8 cellular contexts compared by ENCODE assay signal in the genomic region with DNA sequence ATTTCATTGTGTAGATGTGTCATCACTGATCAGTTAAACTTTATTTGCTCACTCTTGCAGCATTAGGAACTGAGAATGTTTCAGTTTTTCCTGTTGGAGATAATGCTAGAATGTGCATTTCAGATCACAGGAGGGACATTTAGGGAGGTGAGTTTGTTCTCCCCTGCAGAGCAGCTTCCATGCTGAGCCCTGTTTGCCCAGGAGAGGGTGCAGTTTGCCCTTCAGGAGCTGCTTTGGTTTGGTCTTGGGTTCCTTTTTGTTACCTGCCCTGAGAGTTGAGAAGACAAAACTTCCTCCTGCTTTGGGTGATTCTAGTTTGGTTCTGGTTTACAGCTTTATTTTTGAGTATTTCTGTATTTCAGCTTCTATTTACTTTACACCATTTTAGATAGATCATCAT. TPM values are rescaled to one million over a fixed set of nuclear protein-coding genes. Genes with fewer than 3 reads are reported as not detected.
DNase-seq lines count a peak whose midpoint lies in the region; ATAC-seq, FAIRE-seq and TF ChIP-seq lines count a peak whose summit lies in the region.

No MANE protein-coding gene starts in this region.

- POLR2A ChIA-PET in HepG2 (lab: Yijun Ruan, JAX) = no interaction called here

- no peak overlapping the region for H3K27ac ChIP-seq in adrenal gland
- H3K27ac ChIP-seq in HepG2 (ENCODE audit: extremely low read length, insufficient read depth, low read length) = no peak overlapping the region
- H3K27ac ChIP-seq in upper lobe of left lung = no peak overlapping the region

- H3K4me1 ChIP-seq in adrenal gland (replicated peaks in 1 of 2) (peaks cover 0 to 4% of the 10 kb centered on the region in 2 donors), HepG2 (ENCODE audit: insufficient read depth, low read length) (no peaks in the 10 kb centered on the region), upper lobe of left lung (peaks cover 3 to 18% (median 12%) of the 10 kb centered on the region in 4 donors)

- H3K4me3 ChIP-seq in adrenal gland (no peak overlapping the region), HepG2 (replicated peaks in 1 of 3; ENCODE audit: insufficient read depth in 1 of 3, low read depth in 2 of 3, low read length in 3 of 3) (no peak overlapping the region), upper lobe of left lung (no peak overlapping the region)

- intact Hi-C loops in adrenal gland (cut with DNase I) (loop anchor here in 1 of 2 donors (5.0 kb wide), 1 partner anchor 38 kb away; no protein-coding TSS in a partner anchor), HepG2 (cut with micrococcal nuclease; ENCODE audit: unreplicated experiment) (loop anchor here (1.0 to 5.0 kb wide), 2 partner anchors 39 to 308 kb away; partner anchors contain the start of gene UGT1A5)

- no peak overlapping the region for H2AFZ ChIP-seq in HepG2 (ENCODE audit: low read length)

- H3K36me3 ChIP-seq in adrenal gland (replicated peaks in 1 of 2) (no peaks in the 10 kb centered on the region), HepG2 (replicated peaks in 1 of 2; ENCODE audit: control insufficient read depth in 1 of 2, insufficient read depth in 2 of 2, low read length in 2 of 2) (peaks cover 0 to 16% of the 10 kb centered on the region in 2 experiments; a peak in 4 of 5 replicates), upper lobe of left lung (peaks cover 0 to 8% (median 6%) of the 10 kb centered on the region in 4 donors)

- no peaks in the 10 kb centered on the region for H4K20me1 ChIP-seq in HepG2 (ENCODE audit: insufficient read depth, low read length)

- TF ChIP-seq CTCF in adrenal gland (IDR thresholded peaks at IDR 0.05) (peak; percentile 14 to 60 (median 48)), HepG2 (CRISPR knock-in tag; IDR thresholded peaks at IDR 0.05) (peak; percentile 69), upper lobe of left lung (IDR thresholded peaks at IDR 0.05) (peak in 5 of 6 experiments; percentile 24 to 69 (median 64))

- DNase-seq in ELR (ENCODE audit: low read depth) (peak; percentile 61), T follicular helper cell (ENCODE audit: low read depth) (peak; percentile 55), adrenal gland (peak in 3 of 7 donors; percentile 28 to 48 (median 28)), HepG2 (ENCODE audit: low spot score) (peak; percentile 48), upper lobe of left lung (no peak), NCI-H187 treated with DMSO at 0.1 percent for 48 hours (lab: John Stamatoyannopoulos, UW) (no peak)

- H3K9me3 ChIP-seq in adrenal gland (replicated peaks in 1 of 3) = no peaks in the 10 kb centered on the region
- H3K9me3 ChIP-seq in HepG2 (ENCODE audit: low read length) = no peaks in the 10 kb centered on the region
- no peaks in the 10 kb centered on the region for H3K9me3 ChIP-seq in upper lobe of left lung

- FAIRE-seq in HepG2 (lab: Jason Lieb, UNC) = peak; percentile 23

- H3K9ac ChIP-seq in HepG2 (ENCODE audit: insufficient read depth, low read depth, low read length) = no peak overlapping the region

- TF ChIP-seq RAD21 in HepG2 (CRISPR knock-in tag; IDR thresholded peaks at IDR 0.05) = no peak

- TF ChIP-seq EP300 in HepG2 (IDR thresholded peaks at IDR 0.05; ENCODE audit: low read depth in 2 of 2, low read length in 2 of 2) (no peak), HepG2 (CRISPR knock-in tag; IDR thresholded peaks at IDR 0.05; ENCODE audit: borderline replicate concordance) (no peak), upper lobe of left lung (IDR thresholded peaks at IDR 0.05) (no peak)

- H3K27me3 ChIP-seq in adrenal gland (no peaks in the 10 kb centered on the region), HepG2 (ENCODE audit: control insufficient read depth in 1 of 2, insufficient read depth in 2 of 2, low read length in 2 of 2) (no peaks in the 10 kb centered on the region), upper lobe of left lung (no peaks in the 10 kb centered on the region)

- TF ChIP-seq POLR2A in adrenal gland (IDR thresholded peaks at IDR 0.05) (no peak), HepG2 (IDR thresholded peaks at IDR 0.05; ENCODE audit: insufficient read depth in 1 of 2, low read depth in 2 of 2, low read length in 2 of 2) (no peak), upper lobe of left lung (IDR thresholded peaks at IDR 0.05) (no peak)

- CTCF ChIA-PET in HepG2 (lab: Yijun Ruan, JAX; ENCODE audit: low intra/inter-chr PET ratio, low total read pairs) = interaction anchor here (1.7 kb wide), 1 partner anchor 39 kb away, joined by 16 read pairs; no protein-coding TSS in a partner anchor

- ATAC-seq in HG03095 (IDR thresholded peaks at IDR 0.05; ENCODE audit: unreplicated experiment) (peak; percentile 48), HepG2 (peak; percentile 76), upper lobe of left lung (ENCODE audit: low FRiP score in 2 of 2) (no peak), HG02852 (IDR thresholded peaks at IDR 0.05; ENCODE audit: unreplicated experiment) (no peak)

- no TSS peak for BruUV-seq in HepG2 (replicated peaks; lab: Mats Ljungman, UMichigan)

- H3K79me2 ChIP-seq in HepG2 (ENCODE audit: insufficient read depth, low read length) = no peaks in the 10 kb centered on the region

- no peak overlapping the region for H3K4me2 ChIP-seq in HepG2 (ENCODE audit: low read depth, low read length)

- in situ Hi-C loops in HepG2 (cut with HindIII; ENCODE audit: extremely low pct_ligation_motif_present, low pct_unique_long_range_greater_than_20kb) = no loop called here

TF ChIP-seq in HepG2, 621 proteins besides CTCF, POLR2A, EP300 and RAD21:
- no peak for TF ChIP-seq ZNF530 (CRISPR knock-in tag; IDR thresholded peaks at IDR 0.05; ENCODE audit: low read depth)
- TF ChIP-seq SMC3 (IDR thresholded peaks at IDR 0.05; ENCODE audit: low read length) = peak; percentile 68
- peak; percentile 59 for TF ChIP-seq STAG1 (CRISPR knock-in tag; IDR thresholded peaks at IDR 0.05)
- no peak for TF ChIP-seq ZEB1 (IDR thresholded peaks at IDR 0.05; ENCODE audit: insufficient replicate concordance, low read depth)

RNA-seq across cellular contexts. Expression of gene DGKD, which starts 49.9 kb away (rescaled TPM):
- 10 to 100 TPM in 6 of 8 donors, 1 to 10 TPM in 2; 8.8 to 25.2 (median 17.7) TPM for total RNA-seq in adrenal gland
- 10 to 100 TPM in 2 of 3 donors, 1 to 10 TPM in 1; 6.8 to 43.8 (median 16.7) TPM for polyA plus RNA-seq in adrenal gland
- total RNA-seq in HepG2 (2016; rRNA removed; fragmentation: Illumina TruSeq; extraction: Trizol) = 20.6 and 24.5 TPM in 2 replicates
- total RNA-seq in HepG2 (2016; cell fraction: cytosol; rRNA removed; fragmentation: Illumina TruSeq; extraction: Trizol; ENCODE audit: low read depth) = 14.8 and 17.4 TPM in 2 replicates
- total RNA-seq in HepG2 (2016; cell fraction: insoluble cytoplasmic fraction; rRNA removed; fragmentation: Illumina TruSeq; extraction: Trizol) = 16.3 and 24.8 TPM in 2 replicates
- total RNA-seq in HepG2 (2016; cell fraction: membrane; rRNA removed; fragmentation: Illumina TruSeq; extraction: Trizol) = 17.6 and 18.2 TPM in 2 replicates
- 42.7 and 44.6 TPM in 2 replicates for total RNA-seq in HepG2 (2016; cell fraction: nucleus; rRNA removed; fragmentation: Illumina TruSeq; extraction: Trizol)
- polyA plus RNA-seq in HepG2 (2011; rRNA removed) = 33.2 and 40.3 TPM in 2 replicates
- polyA plus RNA-seq in HepG2 (2011; cell fraction: cytosol; rRNA removed) = 13.1 and 13.6 TPM in 2 replicates
- polyA plus RNA-seq in HepG2 (2011; cell fraction: nucleus; rRNA removed) = 303 and 327 TPM in 2 replicates
- polyA plus RNA-seq in HepG2 (2012) = 46.9 and 49.5 TPM in 2 replicates
- polyA plus RNA-seq in HepG2 (2016; cell fraction: cytosol; fragmentation: Illumina TruSeq; extraction: Trizol; ENCODE audit: low read depth) = 5.9 and 7.2 TPM in 2 replicates
- 8.2 and 10.8 TPM in 2 replicates for polyA plus RNA-seq in HepG2 (2016; cell fraction: insoluble cytoplasmic fraction; fragmentation: Illumina TruSeq; extraction: Trizol; ENCODE audit: low read depth)
- polyA plus RNA-seq in HepG2 (2016; cell fraction: membrane; fragmentation: Illumina TruSeq; extraction: Trizol; ENCODE audit: low read depth) = 5.2 and 5.9 TPM in 2 replicates
- polyA plus RNA-seq in HepG2 (2016; cell fraction: nucleus; fragmentation: Illumina TruSeq; extraction: Trizol; ENCODE audit: insufficient read depth, low read depth) = 119 and 132 TPM in 2 replicates
- polyA minus RNA-seq in HepG2 (2011; rRNA and poly(A)+ RNA removed; ENCODE audit: low replicate concordance) = 44.8 and 91.4 TPM in 2 replicates
- 13.3 and 16.4 TPM in 2 replicates for polyA minus RNA-seq in HepG2 (2011; cell fraction: cytosol; rRNA and poly(A)+ RNA removed)
- polyA minus RNA-seq in HepG2 (2011; cell fraction: nucleus; rRNA and poly(A)+ RNA removed) = 54.7 and 79.4 TPM in 2 replicates
- total RNA-seq in upper lobe of left lung = 100 to 1,000 TPM in 2 of 6 donors, 10 to 100 TPM in 4; 50.0 to 141 (median 75.6) TPM

Comparison
In these comparisons a context has a peak if more than half of its experiments do, and no peak if none do; other contexts are left out.
1. DNase-seq: peak in ELR (single experiment), T follicular helper cell (single experiment) and HepG2 (single experiment); none in upper lobe of left lung (0 of 2) and NCI-H187 treated with DMSO at 0.1 percent for 48 hours (single experiment).
2. ATAC-seq: peak in HG03095 (single experiment) and HepG2 (single experiment); none in upper lobe of left lung (0 of 2) and HG02852 (single experiment).
3. Peak in every context shown above with its lines, with median percentiles within 50 percentile points of each other: CTCF ChIP-seq.